8 cellular contexts compared by ENCODE assay signal in the genomic region with DNA sequence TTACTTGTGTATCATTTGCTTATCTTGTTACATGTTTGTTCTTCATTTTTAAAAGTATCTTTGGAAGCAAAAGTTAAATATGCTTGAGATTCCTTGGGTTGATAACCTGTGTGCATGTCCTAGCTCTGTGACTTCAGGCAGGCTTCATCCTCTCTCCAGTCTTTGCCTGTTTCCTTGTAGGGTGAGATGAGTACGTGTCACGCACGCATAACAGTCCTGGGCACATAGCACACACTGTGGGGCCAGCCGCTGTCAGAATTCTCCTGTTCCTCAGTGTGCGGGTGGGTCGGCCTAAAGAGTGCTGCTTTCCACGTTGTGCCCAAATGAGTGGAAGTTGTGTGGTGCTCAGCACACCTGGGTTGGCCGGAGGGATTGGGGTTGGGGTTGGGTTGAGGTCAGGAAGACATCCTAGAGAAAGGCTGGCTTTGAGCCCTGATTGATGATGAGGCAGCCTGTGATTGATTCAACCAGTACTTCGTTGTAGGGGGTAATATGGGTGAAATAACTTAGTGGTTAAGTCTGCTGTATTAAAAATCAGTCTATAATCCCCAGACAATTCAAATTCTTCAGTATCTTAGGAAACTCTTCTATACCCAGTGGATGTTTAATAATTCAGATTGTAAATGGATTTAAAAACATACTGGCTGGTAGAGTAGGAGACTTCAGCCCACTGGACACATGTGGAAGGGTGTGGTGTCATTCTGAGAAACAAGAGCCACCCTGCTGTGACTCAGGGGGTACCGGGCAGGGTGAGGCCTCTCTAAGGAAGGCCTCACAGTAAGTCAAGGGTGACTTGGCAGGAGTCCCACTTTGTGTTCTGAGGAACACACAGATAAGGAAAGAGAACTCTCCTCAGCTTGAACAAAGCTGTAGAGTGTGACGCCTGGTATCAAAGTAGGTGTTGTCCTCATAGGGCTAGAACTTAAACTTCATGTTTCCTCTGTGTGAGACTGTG. TPM values are rescaled to one million over a fixed set of nuclear protein-coding genes. Genes with fewer than 3 reads are reported as not detected.
DNase-seq lines count a peak whose midpoint lies in the region; ATAC-seq, FAIRE-seq and TF ChIP-seq lines count a peak whose summit lies in the region.

No MANE protein-coding gene starts in this region.

- intact Hi-C loops in upper lobe of right lung (cut with DNase I), result no loop called here

- H3K36me3 ChIP-seq in mucosa of rectum (ENCODE audit: control insufficient read depth in 2 of 2, insufficient read depth in 2 of 2, low read length in 2 of 2), result peaks cover 22% of the 10 kb centered on the region in 2 donors
- H3K36me3 ChIP-seq in upper lobe of right lung, result peaks cover 76% of the 10 kb centered on the region

- DNase-seq in RPMI7951 (ENCODE audit: low read depth) (peak; percentile 94), coronary artery (ENCODE audit: low spot score) (no peak), upper lobe of right lung (peak; percentile 79), DMS 273 treated with DMSO at 0.1 percent for 48 hours (lab: John Stamatoyannopoulos, UW) (no peak), GM12892 (ENCODE audit: insufficient read length) (no peak)

- TF ChIP-seq POLR2A in GM12892 (IDR thresholded peaks at IDR 0.05; ENCODE audit: low read depth, low read length), result no peak

- no peak for FAIRE-seq in GM12892 (lab: Jason Lieb, UNC)

- no peak for TF ChIP-seq CTCF in 22Rv1 (IDR thresholded peaks at IDR 0.05)
- TF ChIP-seq CTCF in coronary artery (IDR thresholded peaks at IDR 0.05), result no peak
- no peak for TF ChIP-seq CTCF in upper lobe of right lung (IDR thresholded peaks at IDR 0.05)

- peak overlapping the region; percentile 36 to 67 for H3K9ac ChIP-seq in mucosa of rectum (ENCODE audit: low read depth in 1 of 2, low read length in 2 of 2)

- peaks cover 18 to 42% of the 10 kb centered on the region in 2 donors for H3K4me1 ChIP-seq in mucosa of rectum (ENCODE audit: control insufficient read depth in 2 of 2, insufficient read depth in 2 of 2, low read length in 2 of 2)
- H3K4me1 ChIP-seq in upper lobe of right lung, result peaks cover 58% of the 10 kb centered on the region

- ATAC-seq in GM21447 (IDR thresholded peaks at IDR 0.05; ENCODE audit: unreplicated experiment), result peak; percentile 66
- peak; percentile 95 for ATAC-seq in upper lobe of right lung

- H3K27me3 ChIP-seq in mucosa of rectum (ENCODE audit: control insufficient read depth in 2 of 2, insufficient read depth in 2 of 2, low read length in 2 of 2) (no peaks in the 10 kb centered on the region), upper lobe of right lung (no peaks in the 10 kb centered on the region)

- H3K9me3 ChIP-seq in mucosa of rectum (ENCODE audit: control insufficient read depth in 2 of 2, low read length in 2 of 2) (no peaks in the 10 kb centered on the region), upper lobe of right lung (no peaks in the 10 kb centered on the region)

- H3K4me3 ChIP-seq in coronary artery (peak overlapping the region; percentile 48), mucosa of rectum (ENCODE audit: low read length in 2 of 2) (no peak overlapping the region), upper lobe of right lung (no peak overlapping the region)

- H3K27ac ChIP-seq in 22Rv1 (0 out of 2 replicates have a peak overlapping the region, but pooled peaks have one; percentile 12), coronary artery (peak overlapping the region in 1 of 2 donors; percentile 81), mucosa of rectum (ENCODE audit: low read depth in 2 of 2, low read length in 2 of 2) (peak overlapping the region; percentile 94 to 97), upper lobe of right lung (peak overlapping the region; percentile 84)

RNA-seq across cellular contexts. Expression of gene RAC1, which starts 18.7 kb away (rescaled TPM):
- total RNA-seq in RPMI7951 (2014; rRNA removed; shearing (Covaris generic)), result 111 and 150 TPM in 2 replicates
- 255 TPM for total RNA-seq in upper lobe of right lung
- polyA plus RNA-seq in GM12892 (2012; ENCODE audit: missing spikeins), result 103 TPM

RNA-seq across cellular contexts. Expression of gene FAM220A, which starts 44.2 kb away (rescaled TPM):
- total RNA-seq in RPMI7951 (2014; rRNA removed; shearing (Covaris generic)), result 21.2 and 23.4 TPM in 2 replicates
- 10.7 TPM for total RNA-seq in upper lobe of right lung
- 13.6 TPM for polyA plus RNA-seq in GM12892 (2012; ENCODE audit: missing spikeins)

RNA-seq across cellular contexts. Expression of gene DAGLB, which starts 54.8 kb away (rescaled TPM):
- total RNA-seq in RPMI7951 (2014; rRNA removed; shearing (Covaris generic)), result 13.0 and 19.4 TPM in 2 replicates
- 34.7 TPM for total RNA-seq in upper lobe of right lung
- 6.0 TPM for polyA plus RNA-seq in GM12892 (2012; ENCODE audit: missing spikeins)

Comparison
In these comparisons a context has a peak if more than half of its experiments do, and no peak if none do; other contexts are left out.
1. DNase-seq: peak in RPMI7951 (single experiment) and upper lobe of right lung (single experiment); none in coronary artery (single experiment), DMS 273 treated with DMSO at 0.1 percent for 48 hours (single experiment) and GM12892 (single experiment).